19 cellular contexts compared by ENCODE assay signal in genomic region chr15:70442616-70443321, GRCh38.
DNase-seq lines count a peak whose midpoint lies in the region; ATAC-seq and TF ChIP-seq lines count a peak whose summit lies in the region.
"Had no signal": no experiment of that assay in that cellular context is flagged by ENCODE, and none has a peak within 500 bp of the region (broad histone marks: within the 10 kb centered on the region; RNA-seq: fewer than 3 reads in every experiment).

No MANE protein-coding gene starts in this region.

- no peak overlapping the region for H3K27ac ChIP-seq in left lung
- H3K27ac ChIP-seq in upper lobe of right lung = no peak overlapping the region
- H3K27ac ChIP-seq in Karpas-422 (ENCODE audit: low read length) = no peak overlapping the region
- H3K27ac ChIP-seq: BLaER1 had no signal

- peaks cover 7% of the 10 kb centered on the region for H3K4me1 Mint-ChIP-seq in activated T-cell treated with anti-CD3 and anti-CD28 coated beads, Interleukin-2, amount 50 U/mL, for 24 hours (ENCODE audit: low read depth)
- peaks cover 11% of the 10 kb centered on the region for H3K4me1 Mint-ChIP-seq in activated T-cell treated with anti-CD3 and anti-CD28 coated beads, Interleukin-2, amount 50 U/mL, for 4 hours (ENCODE audit: low read depth)
- peaks cover 5 to 6% of the 10 kb centered on the region in 2 donors for H3K4me1 Mint-ChIP-seq in immature natural killer cell

- H3K4me1 ChIP-seq in left lung (peaks cover 0 to 5% of the 10 kb centered on the region in 2 donors), upper lobe of right lung (peaks cover 4% of the 10 kb centered on the region), Karpas-422 (ENCODE audit: low read length) (peaks cover 7% of the 10 kb centered on the region)

- peaks cover 50% of the 10 kb centered on the region for H3K27me3 Mint-ChIP-seq in activated T-cell treated with anti-CD3 and anti-CD28 coated beads, Interleukin-2, amount 50 U/mL, for 24 hours
- H3K27me3 Mint-ChIP-seq in activated T-cell treated with anti-CD3 and anti-CD28 coated beads, Interleukin-2, amount 50 U/mL, for 4 hours (ENCODE audit: low read depth) = peaks cover 21% of the 10 kb centered on the region
- H3K27me3 Mint-ChIP-seq in immature natural killer cell (ENCODE audit: low read depth in 3 of 3) = peaks cover 13 to 20% (median 19%) of the 10 kb centered on the region in 3 donors

- H3K79me2 ChIP-seq in Karpas-422 (ENCODE audit: low read length) = no peaks in the 10 kb centered on the region

- no peaks in the 10 kb centered on the region for H3K9me3 Mint-ChIP-seq in activated T-cell treated with anti-CD3 and anti-CD28 coated beads, Interleukin-2, amount 50 U/mL, for 24 hours
- no peaks in the 10 kb centered on the region for H3K9me3 Mint-ChIP-seq in activated T-cell treated with anti-CD3 and anti-CD28 coated beads, Interleukin-2, amount 50 U/mL, for 4 hours
- H3K9me3 Mint-ChIP-seq in immature natural killer cell = no peaks in the 10 kb centered on the region
- H3K9me3 Mint-ChIP-seq: CD8-positive, alpha-beta T cell had no signal

- H3K9ac ChIP-seq in Karpas-422 (ENCODE audit: low read length) = no peak overlapping the region
- H3K9ac ChIP-seq: BLaER1 had no signal

- no peaks in the 10 kb centered on the region for H3K36me3 ChIP-seq in left lung
- no peaks in the 10 kb centered on the region for H3K36me3 ChIP-seq in upper lobe of right lung
- H3K36me3 ChIP-seq in Karpas-422 (ENCODE audit: insufficient read depth, low read length) = no peaks in the 10 kb centered on the region
- H3K36me3 ChIP-seq: BLaER1 had no signal

- H4K20me1 ChIP-seq in Karpas-422 (ENCODE audit: insufficient read depth, low read depth, low read length) = no peaks in the 10 kb centered on the region

- ATAC-seq in activated T-cell treated with anti-CD3 and anti-CD28 coated beads, Interleukin-2, amount 50 U/mL, for 4 hours = no peak
- ATAC-seq in left lung (peak; percentile 35), upper lobe of right lung (peak; percentile 52), GM18519 (IDR thresholded peaks at IDR 0.05; ENCODE audit: low FRiP score, unreplicated experiment) (no peak)
- ATAC-seq: CD8-positive, alpha-beta T cell had no signal

- no peaks in the 10 kb centered on the region for H3K9me3 ChIP-seq in left lung
- no peaks in the 10 kb centered on the region for H3K9me3 ChIP-seq in upper lobe of right lung
- H3K9me3 ChIP-seq in Karpas-422 (ENCODE audit: low read length) = no peaks in the 10 kb centered on the region
- H3K9me3 ChIP-seq: BLaER1 had no signal

- TF ChIP-seq CTCF in left lung (IDR thresholded peaks at IDR 0.05) (no peak), upper lobe of right lung (IDR thresholded peaks at IDR 0.05) (no peak)

- intact Hi-C loops in left lung (cut with DNase I) = no loop called here
- intact Hi-C loops in upper lobe of right lung (cut with DNase I) = no loop called here

- DNase-seq in activated T-cell treated with anti-CD3 and anti-CD28 coated beads, Interleukin-2, amount 50 U/mL, for 24 hours = peak; percentile 21
- no peak for DNase-seq in activated T-cell treated with anti-CD3 and anti-CD28 coated beads, Interleukin-2, amount 50 U/mL, for 4 hours
- DNase-seq in amniotic epithelial cell (ENCODE audit: low read depth) (peak; percentile 52), left lung (no peak), upper lobe of right lung (no peak), immature natural killer cell (no peak), Karpas-422 (no peak)
- DNase-seq: 8988T; CD8-positive, alpha-beta T cell; DMS79 treated with DMSO at 0.1 percent for 48 hours; GOT3; KG1; NCI-H1092; NCI-H146; NCI-H2081; NCI-H510A treated with DMSO at 0.1 percent for 48 hours; SHP77 had no signal

- H3K36me3 Mint-ChIP-seq in activated T-cell treated with anti-CD3 and anti-CD28 coated beads, Interleukin-2, amount 50 U/mL, for 24 hours (ENCODE audit: low read depth) = no peaks in the 10 kb centered on the region
- no peaks in the 10 kb centered on the region for H3K36me3 Mint-ChIP-seq in activated T-cell treated with anti-CD3 and anti-CD28 coated beads, Interleukin-2, amount 50 U/mL, for 4 hours (ENCODE audit: insufficient read depth)
- peaks cover 0 to 3% (median 0%) of the 10 kb centered on the region in 3 donors for H3K36me3 Mint-ChIP-seq in immature natural killer cell
- H3K36me3 Mint-ChIP-seq: CD8-positive, alpha-beta T cell had no signal

- H2AFZ ChIP-seq in Karpas-422 (ENCODE audit: low read length) = no peak overlapping the region

- H3K9me2 ChIP-seq in Karpas-422 (replicated peaks; ENCODE audit: insufficient read depth, low read length) = no peaks in the 10 kb centered on the region

- H3K27ac Mint-ChIP-seq in activated T-cell treated with anti-CD3 and anti-CD28 coated beads, Interleukin-2, amount 50 U/mL, for 24 hours = no peak overlapping the region
- no peak overlapping the region for H3K27ac Mint-ChIP-seq in immature natural killer cell
- H3K27ac Mint-ChIP-seq: CD8-positive, alpha-beta T cell had no signal

- H3K27me3 ChIP-seq in left lung = peaks cover 0 to under 1% of the 10 kb centered on the region in 2 donors
- H3K27me3 ChIP-seq in upper lobe of right lung = peaks cover 1% of the 10 kb centered on the region
- no peaks in the 10 kb centered on the region for H3K27me3 ChIP-seq in Karpas-422 (ENCODE audit: low read length)

- no peak overlapping the region for H3K4me3 Mint-ChIP-seq in activated T-cell treated with anti-CD3 and anti-CD28 coated beads, Interleukin-2, amount 50 U/mL, for 24 hours
- no peak overlapping the region for H3K4me3 Mint-ChIP-seq in activated T-cell treated with anti-CD3 and anti-CD28 coated beads, Interleukin-2, amount 50 U/mL, for 4 hours
- H3K4me3 Mint-ChIP-seq in immature natural killer cell = no peak overlapping the region
- H3K4me3 Mint-ChIP-seq: CD8-positive, alpha-beta T cell had no signal

- no peak overlapping the region for H3K4me3 ChIP-seq in left lung
- H3K4me3 ChIP-seq in upper lobe of right lung = no peak overlapping the region
- no peak overlapping the region for H3K4me3 ChIP-seq in Karpas-422 (ENCODE audit: low read length)
- H3K4me3 ChIP-seq: BLaER1 had no signal

- H3K4me2 ChIP-seq in Karpas-422 (ENCODE audit: low read depth, low read length, poor library complexity, severe bottlenecking) = no peak overlapping the region
- H3K4me2 ChIP-seq: BLaER1 had no signal

Comparison
In these comparisons a context has a peak if more than half of its experiments do, and no peak if none do; other contexts are left out.
1. DNase-seq: peak in activated T-cell treated with anti-CD3 and anti-CD28 coated beads, Interleukin-2, amount 50 U/mL, for 24 hours (single experiment) and amniotic epithelial cell (single experiment); none in activated T-cell treated with anti-CD3 and anti-CD28 coated beads, Interleukin-2, amount 50 U/mL, for 4 hours (single experiment), left lung (0 of 2), upper lobe of right lung (single experiment), immature natural killer cell (0 of 3) and Karpas-422 (single experiment).
2. ATAC-seq: peak in left lung (single experiment) and upper lobe of right lung (single experiment); none in activated T-cell treated with anti-CD3 and anti-CD28 coated beads, Interleukin-2, amount 50 U/mL, for 4 hours (0 of 2) and GM18519 (single experiment).